ENCODE assay signal across 24 cellular contexts in genomic region chr10:48968036-48968435, GRCh38. TPM values are rescaled to one million over a fixed set of nuclear protein-coding genes. Genes with fewer than 3 reads are reported as not detected.
DNase-seq lines count a peak whose midpoint lies in the region; ATAC-seq and TF ChIP-seq lines count a peak whose summit lies in the region.
"Had no signal": no experiment of that assay in that cellular context is flagged by ENCODE, and none has a peak within 500 bp of the region (broad histone marks: within the 10 kb centered on the region; RNA-seq: fewer than 3 reads in every experiment).

No MANE protein-coding gene starts in this region.

- intact Hi-C loops in Right ventricle myocardium superior (cut with DNase I), result no loop called here
- intact Hi-C loops in left ventricle myocardium inferior (cut with micrococcal nuclease), result no loop called here
- intact Hi-C loops in left ventricle myocardium superior (cut with micrococcal nuclease), result no loop called here
- intact Hi-C loops in cardiac septum (cut with DNase I), result no loop called here

- no peaks in the 10 kb centered on the region for H3K4me1 ChIP-seq in left ventricle myocardium inferior
- H3K4me1 ChIP-seq: A549; BE2C; BLaER1 treated with 17β-estradiol and CSF1 and Interleukin-3, amounts not matched to agents 10 nM and 100 nM; HAP-1 had no signal

- no peak for TF ChIP-seq CTCF in left ventricle myocardium inferior (IDR thresholded peaks at IDR 0.05; ENCODE audit: borderline replicate concordance)

- H3K36me3 ChIP-seq in left ventricle myocardium inferior, result no peaks in the 10 kb centered on the region
- H3K36me3 ChIP-seq: BE2C, HAP-1 had no signal

- ATAC-seq in Right ventricle myocardium superior (ENCODE audit: poor library complexity) (peak; percentile 53), left ventricle myocardium superior (peak; percentile 61)
- no peak for ATAC-seq in stimulated activated memory B cell treated with anti-CD40 and anti-IgM and Interleukin-4, amounts not matched to agents 10 μg/mL and 1 μg/mL and 100 μg/mL, for 72 hours
- ATAC-seq: A549, GM12878 had no signal

- no peaks in the 10 kb centered on the region for H3K27me3 ChIP-seq in left ventricle myocardium inferior (ENCODE audit: low read depth)
- H3K27me3 ChIP-seq: BE2C; BLaER1 treated with 17β-estradiol and CSF1 and Interleukin-3, amounts not matched to agents 10 nM and 100 nM had no signal

- H3K27ac Mint-ChIP-seq in stimulated activated memory B cell treated with anti-CD40 and anti-IgM and Interleukin-4, amounts not matched to agents 10 μg/mL and 1 μg/mL and 100 μg/mL, for 72 hours, result peak overlapping the region; percentile 29
- H3K27ac Mint-ChIP-seq: CD14-positive monocyte; CD4-positive, alpha-beta T cell; CD8-positive, alpha-beta memory T cell; HFFc6 had no signal

- H3K4me3 ChIP-seq in left ventricle myocardium inferior, result no peak overlapping the region
- H3K4me3 ChIP-seq: A549; BLaER1 treated with 17β-estradiol and CSF1 and Interleukin-3, amounts not matched to agents 10 nM and 100 nM; GM12878; HAP-1 had no signal

- no peaks in the 10 kb centered on the region for H3K4me1 Mint-ChIP-seq in stimulated activated memory B cell treated with anti-CD40 and anti-IgM and Interleukin-4, amounts not matched to agents 10 μg/mL and 1 μg/mL and 100 μg/mL, for 72 hours
- H3K4me1 Mint-ChIP-seq: CD14-positive monocyte; CD8-positive, alpha-beta memory T cell had no signal

- no peak overlapping the region for H3K4me3 Mint-ChIP-seq in stimulated activated memory B cell treated with anti-CD40 and anti-IgM and Interleukin-4, amounts not matched to agents 10 μg/mL and 1 μg/mL and 100 μg/mL, for 72 hours
- H3K4me3 Mint-ChIP-seq: CD14-positive monocyte; CD4-positive, alpha-beta T cell; CD8-positive, alpha-beta memory T cell; HFFc6 had no signal

- no peaks in the 10 kb centered on the region for H3K9me3 ChIP-seq in left ventricle myocardium inferior (replicated peaks)
- H3K9me3 ChIP-seq: BE2C, HAP-1 had no signal

- H3K9me3 Mint-ChIP-seq in stimulated activated memory B cell treated with anti-CD40 and anti-IgM and Interleukin-4, amounts not matched to agents 10 μg/mL and 1 μg/mL and 100 μg/mL, for 72 hours, result no peaks in the 10 kb centered on the region
- H3K9me3 Mint-ChIP-seq: CD4-positive, alpha-beta T cell; CD8-positive, alpha-beta memory T cell had no signal

- no peaks in the 10 kb centered on the region for H3K27me3 Mint-ChIP-seq in stimulated activated memory B cell treated with anti-CD40 and anti-IgM and Interleukin-4, amounts not matched to agents 10 μg/mL and 1 μg/mL and 100 μg/mL, for 72 hours

- DNase-seq in Right ventricle myocardium superior (no peak), left ventricle myocardium inferior (no peak), left ventricle myocardium superior (no peak), cardiac septum (ENCODE audit: low spot score) (no peak), NCI-H2029 treated with DMSO at 0.1 percent for 48 hours (lab: John Stamatoyannopoulos, UW) (no peak), inferior parietal cortex (ENCODE audit: extremely low spot score) (no peak)
- DNase-seq: 8988T; ACHN; AML-193; BE2C; CD4-positive, alpha-beta T cell; CD8-positive, alpha-beta memory T cell; DMS 273 treated with DMSO at 0.1 percent for 48 hours; DMS79; EL; GDM1; GOT3; HFFc6 had no signal

- H3K27ac ChIP-seq in left ventricle myocardium inferior (replicated peaks), result no peak overlapping the region
- H3K27ac ChIP-seq: A549; BLaER1 treated with 17β-estradiol and CSF1 and Interleukin-3, amounts not matched to agents 10 nM and 100 nM had no signal

- peaks cover 84% of the 10 kb centered on the region for H3K36me3 Mint-ChIP-seq in stimulated activated memory B cell treated with anti-CD40 and anti-IgM and Interleukin-4, amounts not matched to agents 10 μg/mL and 1 μg/mL and 100 μg/mL, for 72 hours
- H3K36me3 Mint-ChIP-seq: CD8-positive, alpha-beta memory T cell had no signal

RNA-seq across cellular contexts. Expression of gene LRRC18, which starts 28.4 kb away (rescaled TPM):
- total RNA-seq in Right ventricle myocardium superior, result not detected
- total RNA-seq in left ventricle myocardium inferior, result not detected
- total RNA-seq in left ventricle myocardium superior, result not detected
- total RNA-seq in cardiac septum, result not detected
- total RNA-seq: CD4-positive, alpha-beta T cell; CD8-positive, alpha-beta memory T cell; HFFc6 had no signal
